In genomic region chr4:124525524-124525923, GRCh38 we compare ENCODE assay signal across 24 cellular contexts.
"Had no signal": no experiment of that assay in that cellular context is flagged by ENCODE, and none has a peak within 500 bp of the region (broad histone marks: within the 10 kb centered on the region; RNA-seq: fewer than 3 reads in every experiment).

No MANE protein-coding gene starts in this region.

- H3K9me3 ChIP-seq: colonic mucosa, esophagus squamous epithelium, heart right ventricle, mucosa of descending colon, prostate gland, right atrium auricular region, sigmoid colon, stomach, thyroid gland, vagina had no signal

- DNase-seq: colonic mucosa; effector CD8-positive, alpha-beta T cell; esophagus squamous epithelium; foreskin melanocyte; glutamatergic neuron; heart right ventricle; hippocampal formation; left ventricle myocardium superior; mucosa of descending colon; naive B cell; sigmoid colon; stimulated activated CD4-positive, alpha-beta T cell treated with anti-CD3 and anti-CD28 coated beads, Interleukin-2, amount 100 ng/mL, for 24 hours; stimulated activated CD4-positive, alpha-beta T cell treated with anti-CD3 and anti-CD28 coated beads, Interleukin-4, amount 100 ng/mL, for 24 hours; stimulated activated naive CD4-positive, alpha-beta T cell treated with Interleukin-2 at 50 U/mL for 16 hours; stomach; thyroid gland; trophoblast cell had no signal

- H3K27ac ChIP-seq: colonic mucosa, esophagus squamous epithelium, neural progenitor cell, prostate gland, right atrium auricular region, sigmoid colon, thyroid gland, vagina had no signal

- H3K36me3 ChIP-seq: colonic mucosa, esophagus squamous epithelium, heart right ventricle, neural progenitor cell, prostate gland, right atrium auricular region, sigmoid colon, stomach, thyroid gland, vagina had no signal

- H3K4me1 ChIP-seq: colonic mucosa, esophagus squamous epithelium, heart right ventricle, neural progenitor cell, prostate gland, right atrium auricular region, sigmoid colon, thyroid gland, vagina had no signal

- H3K27me3 ChIP-seq: colonic mucosa, esophagus squamous epithelium, heart right ventricle, neural progenitor cell, right atrium auricular region, sigmoid colon, stomach, thyroid gland, vagina had no signal

- H3K4me3 ChIP-seq: colonic mucosa, esophagus squamous epithelium, heart right ventricle, lung, mucosa of descending colon, neural progenitor cell, prostate gland, right atrium auricular region, sigmoid colon, stomach, thyroid gland, vagina had no signal

- ATAC-seq: heart right ventricle; left ventricle myocardium superior; mucosa of descending colon; natural killer cell treated with Interleukin-12 subunit alpha and Interleukin-12 subunit beta and Interleukin-15 and Interleukin-18, amount 100 ng/mL, for 72 hours; stimulated activated effector memory CD8-positive, alpha-beta T cell treated with anti-CD3 and anti-CD28 coated beads, Interleukin-12 subunit alpha, Interleukin-12 subunit beta, amount 100 ng/mL, for 72 hours had no signal
